In genomic region chr5:137091473-137091872, GRCh38 we compare ENCODE assay signal across 14 cellular contexts.
DNase-seq lines count a peak whose midpoint lies in the region; ATAC-seq and TF ChIP-seq lines count a peak whose summit lies in the region.
"Had no signal": no experiment of that assay in that cellular context is flagged by ENCODE, and none has a peak within 500 bp of the region (broad histone marks: within the 10 kb centered on the region; RNA-seq: fewer than 3 reads in every experiment).

No MANE protein-coding gene starts in this region.

- TF ChIP-seq CTCF in prostate gland (IDR thresholded peaks at IDR 0.05): no peak

- 30% methylated on average over 1 of the region's 1 CpG for WGBS in prostate gland

- no peaks in the 10 kb centered on the region for H3K36me3 ChIP-seq in prostate gland

- no peak overlapping the region for H3K4me3 ChIP-seq in prostate gland
- H3K4me3 ChIP-seq: GM12878, mucosa of descending colon had no signal

- no peak for TF ChIP-seq POLR2A in prostate gland (IDR thresholded peaks at IDR 0.05)

- no peak overlapping the region for H3K27ac ChIP-seq in prostate gland

- ATAC-seq in HG02798 (IDR thresholded peaks at IDR 0.05; ENCODE audit: poor library complexity, unreplicated experiment): no peak
- ATAC-seq: GM12878, mucosa of descending colon had no signal

- intact Hi-C loops in prostate gland (cut with DNase I): no loop called here

- H3K9me3 ChIP-seq in prostate gland: no peaks in the 10 kb centered on the region
- H3K9me3 ChIP-seq: mucosa of descending colon had no signal

- H3K27me3 ChIP-seq in prostate gland (replicated peaks; ENCODE audit: insufficient read depth): no peaks in the 10 kb centered on the region

- DNase-seq in NCI-H2227 (lab: John Stamatoyannopoulos, UW; ENCODE audit: unreplicated experiment) (peak; percentile 41), NCI-H2227 treated with DMSO at 0.1 percent for 48 hours (lab: John Stamatoyannopoulos, UW) (no peak), NCI-H2196 treated with DMSO at 0.1 percent for 48 hours (lab: John Stamatoyannopoulos, UW; ENCODE audit: unreplicated experiment) (peak; percentile 16), ecto neural progenitor cell (ENCODE audit: low spot score) (peak; percentile 55), pons (ENCODE audit: low spot score) (peak; percentile 69), prostate gland (ENCODE audit: low spot score) (no peak), COLO829 (ENCODE audit: low spot score) (no peak)
- DNase-seq: activated naive CD4-positive, alpha-beta T cell; central memory CD4-positive, alpha-beta T cell; mucosa of descending colon; stimulated activated naive CD4-positive, alpha-beta T cell treated with Interleukin-2 at 50 U/mL for 16 hours; T1000 had no signal

- no peaks in the 10 kb centered on the region for H3K4me1 ChIP-seq in prostate gland (replicated peaks)

Comparison
In these comparisons a context has a peak if more than half of its experiments do, and no peak if none do; other contexts are left out.
1. DNase-seq: peak in NCI-H2227 (single experiment), NCI-H2196 treated with DMSO at 0.1 percent for 48 hours (single experiment), ecto neural progenitor cell (single experiment) and pons (single experiment); none in NCI-H2227 treated with DMSO at 0.1 percent for 48 hours (single experiment), prostate gland (single experiment) and COLO829 (single experiment).